1 cellular context compared by ENCODE assay signal in genomic region chr2:11941201-11942041, GRCh38.
A peak's percentile ranks its signal among the peaks of the same experiment; 100 is the strongest.
TF ChIP-seq lines count a peak whose summit lies in the region.

No MANE protein-coding gene starts in this region.

TF ChIP-seq in K562, 482 proteins besides CTCF, POLR2A, EP300 and RAD21 (continued from another document and continues in another):
- TF ChIP-seq VEZF1 (CRISPR knock-in tag; IDR thresholded peaks at IDR 0.05) (peak; percentile 68), CSDE1 (IDR thresholded peaks at IDR 0.05) (no peak), ZNF830 (CRISPR knock-in tag; IDR thresholded peaks at IDR 0.05) (no peak), ZNF121 (CRISPR knock-in tag; conservative IDR thresholded peaks at IDR 0.05) (no peak), ZBTB43 (CRISPR knock-in tag; IDR thresholded peaks at IDR 0.05) (no peak), ZNF316 (IDR thresholded peaks at IDR 0.05) (peak; percentile 69), USF1 (CRISPR knock-in tag; IDR thresholded peaks at IDR 0.05) (no peak), GMEB1 (CRISPR knock-in tag; IDR thresholded peaks at IDR 0.05) (no peak), ZNF318 (IDR thresholded peaks at IDR 0.05; ENCODE audit: borderline replicate concordance in 1 of 2, low read depth in 1 of 2) (peak in 1 of 2 experiments; percentile 16; a peak in 1 of 4 replicates), RBM15 (IDR thresholded peaks at IDR 0.05; ENCODE audit: insufficient read depth, low read length) (no peak), BCL6 (CRISPR knock-in tag; IDR thresholded peaks at IDR 0.05) (0 out of 2 replicates have a peak, but pooled peaks have one; percentile 36), EWSR1 (IDR thresholded peaks at IDR 0.05; ENCODE audit: borderline replicate concordance, low read depth, partially characterized antibody) (no peak), E2F5 (CRISPR knock-in tag; IDR thresholded peaks at IDR 0.05) (no peak), NEUROD1 (IDR thresholded peaks at IDR 0.05; ENCODE audit: borderline replicate concordance, low read depth, low read length, partially characterized antibody) (peak; percentile 89), SRSF9 (IDR thresholded peaks at IDR 0.05; ENCODE audit: borderline replicate concordance, low read depth, low read length) (no peak), KLF10 (CRISPR knock-in tag; IDR thresholded peaks at IDR 0.05) (no peak), MCM3 (IDR thresholded peaks at IDR 0.05) (no peak), ZMIZ1 (IDR thresholded peaks at IDR 0.05; ENCODE audit: low read depth in 2 of 2, low read length in 2 of 2) (peak in 1 of 2 experiments; percentile 97; a peak in 2 of 4 replicates), C11orf30 (IDR thresholded peaks at IDR 0.05; ENCODE audit: low read depth) (peak; percentile 64; the same call in 1 of the 2 replicates), GTF2F1 (IDR thresholded peaks at IDR 0.05; ENCODE audit: low read depth, low read length) (no peak), MYC (IDR thresholded peaks at IDR 0.05; ENCODE audit: low read depth, low read length) (no peak; the same call in 1 of the 2 replicates), MYC (CRISPR knock-in tag; IDR thresholded peaks at IDR 0.05; ENCODE audit: borderline replicate concordance, low read depth) (no peak; the same call in 1 of the 2 replicates), TSC22D4 (tag; IDR thresholded peaks at IDR 0.05) (no peak), MAX (CRISPR knock-in tag; IDR thresholded peaks at IDR 0.05) (no peak), ZBTB11 (CRISPR knock-in tag; IDR thresholded peaks at IDR 0.05) (peak in 1 of 3 experiments; percentile 80; a peak in 2 of 6 replicates), TRIM28 (IDR thresholded peaks at IDR 0.05) (no peak), HDAC3 (IDR thresholded peaks at IDR 0.05; ENCODE audit: borderline replicate concordance, partially characterized antibody) (peak; percentile 89), UBTF (IDR thresholded peaks at IDR 0.05; ENCODE audit: borderline replicate concordance in 1 of 2, low read depth in 2 of 2, low read length in 2 of 2) (no peak), ZNF583 (CRISPR knock-in tag; IDR thresholded peaks at IDR 0.05) (no peak), MYBL2 (IDR thresholded peaks at IDR 0.05; ENCODE audit: low read depth) (no peak; the same call in 1 of the 2 replicates), MYBL2 (CRISPR knock-in tag; IDR thresholded peaks at IDR 0.05; ENCODE audit: borderline replicate concordance) (no peak)
